10 cellular contexts compared by ENCODE assay signal in genomic region chr5:132677191-132677590, GRCh38. TPM values are rescaled to one million over a fixed set of nuclear protein-coding genes. Genes with fewer than 3 reads are reported as not detected.
DNase-seq lines count a peak whose midpoint lies in the region; ATAC-seq, FAIRE-seq and TF ChIP-seq lines count a peak whose summit lies in the region.
"Had no signal": no experiment of that assay in that cellular context is flagged by ENCODE, and none has a peak within 500 bp of the region (broad histone marks: within the 10 kb centered on the region; RNA-seq: fewer than 3 reads in every experiment).

No MANE protein-coding gene starts in this region.

- peak; percentile 62 for DNase-seq in DMS53 (lab: John Stamatoyannopoulos, UW)
- peak; percentile 94 for DNase-seq in RCC 7860 (ENCODE audit: low spot score)
- DNase-seq in esophagus muscularis mucosa (ENCODE audit: extremely low spot score), result peak; percentile 86
- DNase-seq in pancreas, result no peak
- no peak for DNase-seq in NCI-H1436 (lab: John Stamatoyannopoulos, UW)
- no peak for DNase-seq in NCI-H69 (lab: John Stamatoyannopoulos, UW)
- DNase-seq: activated gamma-delta T cell treated with Interleukin-2 at 50 U/mL for 16 hours had no signal

- no peaks in the 10 kb centered on the region for H3K36me3 ChIP-seq in esophagus muscularis mucosa
- H3K36me3 ChIP-seq in pancreas, result no peaks in the 10 kb centered on the region

- no peak for TF ChIP-seq POLR2A in esophagus muscularis mucosa (IDR thresholded peaks at IDR 0.05; ENCODE audit: low read depth)

- peak in 3 of 4 donors; percentile 62 to 79 (median 78) for ATAC-seq in pancreas
- ATAC-seq in HG02973 (IDR thresholded peaks at IDR 0.05; ENCODE audit: unreplicated experiment), result no peak
- ATAC-seq in HG02642 (IDR thresholded peaks at IDR 0.05; ENCODE audit: poor library complexity, unreplicated experiment), result no peak

- H3K27ac ChIP-seq in esophagus muscularis mucosa (replicated peaks in 1 of 4), result peak overlapping the region in 3 of 4 donors; percentile 8 to 52 (median 22)
- H3K27ac ChIP-seq in pancreas, result no peak overlapping the region

- peaks cover 0 to 24% (median 17%) of the 10 kb centered on the region in 4 donors for H3K4me1 ChIP-seq in esophagus muscularis mucosa
- H3K4me1 ChIP-seq in pancreas, result no peaks in the 10 kb centered on the region

- TF ChIP-seq CTCF in esophagus muscularis mucosa (IDR thresholded peaks at IDR 0.05) (peak in 1 of 3 experiments; percentile 26), pancreas (IDR thresholded peaks at IDR 0.05) (no peak)

- H3K27me3 ChIP-seq in esophagus muscularis mucosa, result no peaks in the 10 kb centered on the region
- no peaks in the 10 kb centered on the region for H3K27me3 ChIP-seq in pancreas

- FAIRE-seq in RCC 7860 (lab: Jason Lieb, UNC) (peak; percentile 88), pancreas (lab: Jason Lieb, UNC) (no peak)

- no peaks in the 10 kb centered on the region for H3K9me3 ChIP-seq in esophagus muscularis mucosa
- H3K9me3 ChIP-seq in pancreas, result no peaks in the 10 kb centered on the region

- H3K4me3 ChIP-seq in esophagus muscularis mucosa (no peak overlapping the region), pancreas (no peak overlapping the region)

- WGBS in esophagus muscularis mucosa, result 34% methylated on average over 6 of the region's 7 CpGs
- WGBS in pancreas, 2 donors, result 65 to 73% methylated on average over 7 of the region's 7 CpGs

- intact Hi-C loops in esophagus muscularis mucosa (cut with DNase I) (no loop called here), pancreas (cut with DNase I) (no loop called here)

- TF ChIP-seq EP300 in esophagus muscularis mucosa (IDR thresholded peaks at IDR 0.05), result no peak

RNA-seq across cellular contexts. Expression of gene IL4, which starts 3.4 kb away (rescaled TPM):
- total RNA-seq in esophagus muscularis mucosa (not detected), pancreas (not detected)
- not detected for polyA plus RNA-seq in pancreas
- total RNA-seq: liver had no signal
- polyA plus RNA-seq: liver had no signal

RNA-seq across cellular contexts. Expression of gene IL13, which starts 19.2 kb away (rescaled TPM):
- total RNA-seq in esophagus muscularis mucosa (not detected), pancreas (not detected)
- under 1 TPM in 1 of 2 donors, not detected in 1; 0.07 TPM for polyA plus RNA-seq in pancreas
- total RNA-seq: liver had no signal
- polyA plus RNA-seq: liver had no signal

Comparison
In these comparisons a context has a peak if more than half of its experiments do, and no peak if none do; other contexts are left out.
1. DNase-seq: peak in DMS53 (single experiment), RCC 7860 (single experiment) and esophagus muscularis mucosa (single experiment); none in pancreas (0 of 6), NCI-H1436 (single experiment) and NCI-H69 (single experiment).
2. H3K27ac ChIP-seq: peak in esophagus muscularis mucosa (3 of 4); none in pancreas (0 of 4).
3. ATAC-seq: peak in pancreas (3 of 4); none in HG02973 (single experiment) and HG02642 (single experiment).